17 cellular contexts compared by ENCODE assay signal in genomic region chr2:197080611-197081010, GRCh38.
A peak's percentile ranks its signal among the peaks of the same experiment; 100 is the strongest.
DNase-seq lines count a peak whose midpoint lies in the region; ATAC-seq and TF ChIP-seq lines count a peak whose summit lies in the region.
"Had no signal": no experiment of that assay in that cellular context is flagged by ENCODE, and none has a peak within 500 bp of the region (broad histone marks: within the 10 kb centered on the region; RNA-seq: fewer than 3 reads in every experiment).

No MANE protein-coding gene starts in this region.

- no peaks in the 10 kb centered on the region for H3K4me1 ChIP-seq in CD8-positive, alpha-beta memory T cell (ENCODE audit: insufficient read depth, low read length)
- H3K4me1 ChIP-seq in rectal smooth muscle tissue (ENCODE audit: control insufficient read depth, insufficient read depth, low read length): peaks cover 3% of the 10 kb centered on the region
- H3K4me1 ChIP-seq in esophagus muscularis mucosa: peaks cover 17 to 23% (median 21%) of the 10 kb centered on the region in 4 donors
- H3K4me1 ChIP-seq: BLaER1, testis had no signal

- H3K4me3 Mint-ChIP-seq in CD8-positive, alpha-beta memory T cell: no peak overlapping the region
- H3K4me3 Mint-ChIP-seq: activated CD4-positive, alpha-beta T cell treated with anti-CD3 and anti-CD28 coated beads for 36 hours had no signal

- ATAC-seq in GM21825 (IDR thresholded peaks at IDR 0.05; ENCODE audit: unreplicated experiment): no peak
- ATAC-seq: activated CD4-positive, alpha-beta T cell treated with anti-CD3 and anti-CD28 coated beads for 36 hours had no signal

- no peaks in the 10 kb centered on the region for H3K9me3 ChIP-seq in CD8-positive, alpha-beta memory T cell (ENCODE audit: low read length)
- H3K9me3 ChIP-seq in esophagus muscularis mucosa: no peaks in the 10 kb centered on the region
- H3K9me3 ChIP-seq: BLaER1, esophagus squamous epithelium, testis had no signal

- intact Hi-C loops in dorsolateral prefrontal cortex (cut with DNase I) (no loop called here), esophagus muscularis mucosa (cut with DNase I) (no loop called here)

- H3K9ac ChIP-seq in rectal smooth muscle tissue (ENCODE audit: low read length): no peak overlapping the region
- H3K9ac ChIP-seq: BLaER1 had no signal

- TF ChIP-seq POLR2A in esophagus muscularis mucosa (IDR thresholded peaks at IDR 0.05; ENCODE audit: low read depth): no peak

- peak; percentile 69 for DNase-seq in NCI-H748 (lab: John Stamatoyannopoulos, UW; ENCODE audit: unreplicated experiment)
- no peak for DNase-seq in NCI-H748 treated with DMSO at 0.1 percent for 48 hours (lab: John Stamatoyannopoulos, UW)
- DNase-seq in CD8-positive, alpha-beta memory T cell: no peak
- DNase-seq in dorsolateral prefrontal cortex: no peak
- no peak for DNase-seq in esophagus muscularis mucosa (ENCODE audit: extremely low spot score)
- no peak for DNase-seq in NOMO-1 (lab: John Stamatoyannopoulos, UW; ENCODE audit: unreplicated experiment in 2 of 2)
- DNase-seq: activated CD4-positive, alpha-beta T cell treated with anti-CD3 and anti-CD28 coated beads for 36 hours; activated gamma-delta T cell treated with Interleukin-2 at 50 U/mL for 16 hours; esophagus squamous epithelium; OCI-M1; stimulated activated CD4-positive, alpha-beta T cell treated with anti-CD3 and anti-CD28 coated beads, Interleukin-4, amount 100 ng/mL, for 1 hour; testis had no signal

- H3K27ac Mint-ChIP-seq in CD8-positive, alpha-beta memory T cell: peak overlapping the region in 7 of 8 donors; percentile 19 to 71 (median 38)

- POLR2A ChIA-PET in CD8-positive, alpha-beta memory T cell (lab: Charles Lee): no interaction called here

- peaks cover 8 to 19% (median 13%) of the 10 kb centered on the region in 3 donors for H3K4me1 Mint-ChIP-seq in CD8-positive, alpha-beta memory T cell
- H3K4me1 Mint-ChIP-seq: activated CD4-positive, alpha-beta T cell treated with anti-CD3 and anti-CD28 coated beads for 36 hours had no signal

- H3K27ac ChIP-seq in CD8-positive, alpha-beta memory T cell (ENCODE audit: low read depth, low read length): no peak overlapping the region
- H3K27ac ChIP-seq in dorsolateral prefrontal cortex: peak overlapping the region in 55 of 59 donors; percentile 6 to 97 (median 76)
- peak overlapping the region; percentile 8 for H3K27ac ChIP-seq in rectal smooth muscle tissue (ENCODE audit: low read depth, low read length)
- no peak overlapping the region for H3K27ac ChIP-seq in esophagus muscularis mucosa (replicated peaks in 1 of 4)
- H3K27ac ChIP-seq: BLaER1, esophagus squamous epithelium, skin epidermis, testis had no signal

- H3K36me3 Mint-ChIP-seq in CD8-positive, alpha-beta memory T cell: peaks cover 21 to 95% (median 54%) of the 10 kb centered on the region in 3 donors

- TF ChIP-seq EP300 in esophagus muscularis mucosa (IDR thresholded peaks at IDR 0.05): no peak

- 69% methylated on average over 4 of the region's 4 CpGs for WGBS in esophagus muscularis mucosa

- no peaks in the 10 kb centered on the region for H3K9me3 Mint-ChIP-seq in CD8-positive, alpha-beta memory T cell

- H3K4me3 ChIP-seq in CD8-positive, alpha-beta memory T cell (ENCODE audit: low read length): no peak overlapping the region
- H3K4me3 ChIP-seq in dorsolateral prefrontal cortex (no peak overlapping the region), rectal smooth muscle tissue (ENCODE audit: low read length) (no peak overlapping the region), esophagus muscularis mucosa (no peak overlapping the region)
- H3K4me3 ChIP-seq: BLaER1, esophagus squamous epithelium, SK-N-MC, skin epidermis, testis had no signal

- no peaks in the 10 kb centered on the region for H3K27me3 ChIP-seq in CD8-positive, alpha-beta memory T cell (ENCODE audit: insufficient read depth, low read length, poor library complexity, severe bottlenecking)
- H3K27me3 ChIP-seq in dorsolateral prefrontal cortex (no peaks in the 10 kb centered on the region), rectal smooth muscle tissue (ENCODE audit: control insufficient read depth, insufficient read depth, low read length) (no peaks in the 10 kb centered on the region), esophagus muscularis mucosa (no peaks in the 10 kb centered on the region)
- H3K27me3 ChIP-seq: BLaER1, esophagus squamous epithelium, testis had no signal

- CTCF ChIA-PET in CD8-positive, alpha-beta memory T cell (lab: Charles Lee): interaction anchor here (0.6 kb wide), 1 partner anchor 296 kb away, joined by 3 read pairs; no protein-coding TSS in a partner anchor

- H3K27me3 Mint-ChIP-seq in CD8-positive, alpha-beta memory T cell: no peaks in the 10 kb centered on the region
- H3K27me3 Mint-ChIP-seq: activated CD4-positive, alpha-beta T cell treated with anti-CD3 and anti-CD28 coated beads for 36 hours had no signal

- TF ChIP-seq CTCF in dorsolateral prefrontal cortex (IDR thresholded peaks at IDR 0.05 in 54 of 56, conservative IDR thresholded peaks at IDR 0.05 in 2 of 56; ENCODE audit: low read depth in 1 of 56, partially characterized antibody in 56 of 56) (no peak), esophagus muscularis mucosa (IDR thresholded peaks at IDR 0.05) (no peak)

- peaks cover 78% of the 10 kb centered on the region for H3K36me3 ChIP-seq in CD8-positive, alpha-beta memory T cell (ENCODE audit: insufficient read depth, low read length)
- no peaks in the 10 kb centered on the region for H3K36me3 ChIP-seq in rectal smooth muscle tissue (ENCODE audit: control insufficient read depth, insufficient read depth, low read length)
- H3K36me3 ChIP-seq in esophagus muscularis mucosa: peaks cover 0 to 59% (median 19%) of the 10 kb centered on the region in 4 donors
- H3K36me3 ChIP-seq: BLaER1 had no signal

Comparison
In these comparisons a context has a peak if more than half of its experiments do, and no peak if none do; other contexts are left out.
1. H3K27ac ChIP-seq: peak in dorsolateral prefrontal cortex (55 of 59) and rectal smooth muscle tissue (single experiment); none in CD8-positive, alpha-beta memory T cell (single experiment) and esophagus muscularis mucosa (0 of 4).